ENCODE assay signal across 21 cellular contexts in genomic region chr15:101184830-101185229, GRCh38.
DNase-seq lines count a peak whose midpoint lies in the region; ATAC-seq and TF ChIP-seq lines count a peak whose summit lies in the region.
"Had no signal": no experiment of that assay in that cellular context is flagged by ENCODE, and none has a peak within 500 bp of the region (broad histone marks: within the 10 kb centered on the region; RNA-seq: fewer than 3 reads in every experiment).

No MANE protein-coding gene starts in this region.

- H3K27me3 Mint-ChIP-seq in activated T-cell treated with anti-CD3 and anti-CD28 coated beads, Interleukin-2, amount 50 U/mL, for 24 hours, result no peaks in the 10 kb centered on the region
- no peaks in the 10 kb centered on the region for H3K27me3 Mint-ChIP-seq in CD4-positive, CD25-positive, alpha-beta regulatory T cell
- no peaks in the 10 kb centered on the region for H3K27me3 Mint-ChIP-seq in activated T-helper 1 cell treated with anti-CD3 and anti-CD28 coated beads, Interleukin-12 subunit alpha, Interleukin-12 subunit beta, Interleukin-2, Interleukin-4 antibody, amounts not matched to agents 30 ng/mL and 10 ng/mL and 1 ng/mL, durations not matched to agents 14 hours and 24 hours and 36 hours (ENCODE audit: insufficient read depth)
- H3K27me3 Mint-ChIP-seq: CD8-positive, alpha-beta memory T cell had no signal

- peaks cover 91% of the 10 kb centered on the region for H3K4me1 Mint-ChIP-seq in activated T-cell treated with anti-CD3 and anti-CD28 coated beads, Interleukin-2, amount 50 U/mL, for 24 hours (ENCODE audit: low read depth)
- peaks cover 32 to 59% (median 52%) of the 10 kb centered on the region in 4 donors for H3K4me1 Mint-ChIP-seq in CD4-positive, CD25-positive, alpha-beta regulatory T cell
- H3K4me1 Mint-ChIP-seq in activated T-helper 1 cell treated with anti-CD3 and anti-CD28 coated beads, Interleukin-12 subunit alpha, Interleukin-12 subunit beta, Interleukin-2, Interleukin-4 antibody, amounts not matched to agents 30 ng/mL and 10 ng/mL and 1 ng/mL, durations not matched to agents 14 hours and 24 hours and 36 hours (ENCODE audit: low read depth), result peaks cover 87% of the 10 kb centered on the region

- peaks cover 85% of the 10 kb centered on the region for H3K36me3 Mint-ChIP-seq in activated T-cell treated with anti-CD3 and anti-CD28 coated beads, Interleukin-2, amount 50 U/mL, for 24 hours (ENCODE audit: low read depth)
- peaks cover 6% of the 10 kb centered on the region for H3K36me3 Mint-ChIP-seq in CD4-positive, CD25-positive, alpha-beta regulatory T cell
- peaks cover 65% of the 10 kb centered on the region for H3K36me3 Mint-ChIP-seq in activated T-helper 1 cell treated with anti-CD3 and anti-CD28 coated beads, Interleukin-12 subunit alpha, Interleukin-12 subunit beta, Interleukin-2, Interleukin-4 antibody, amounts not matched to agents 30 ng/mL and 10 ng/mL and 1 ng/mL, durations not matched to agents 14 hours and 24 hours and 36 hours (ENCODE audit: low read depth)

- no peaks in the 10 kb centered on the region for H3K9me3 Mint-ChIP-seq in activated T-cell treated with anti-CD3 and anti-CD28 coated beads, Interleukin-2, amount 50 U/mL, for 24 hours
- H3K9me3 Mint-ChIP-seq in CD4-positive, CD25-positive, alpha-beta regulatory T cell, result no peaks in the 10 kb centered on the region
- no peaks in the 10 kb centered on the region for H3K9me3 Mint-ChIP-seq in activated T-helper 1 cell treated with anti-CD3 and anti-CD28 coated beads, Interleukin-12 subunit alpha, Interleukin-12 subunit beta, Interleukin-2, Interleukin-4 antibody, amounts not matched to agents 30 ng/mL and 10 ng/mL and 1 ng/mL, durations not matched to agents 14 hours and 24 hours and 36 hours
- H3K9me3 Mint-ChIP-seq: CD8-positive, alpha-beta memory T cell; HFFc6 had no signal

- DNase-seq in activated T-cell treated with anti-CD3 and anti-CD28 coated beads, Interleukin-2, amount 50 U/mL, for 24 hours, result no peak
- DNase-seq in activated T-cell treated with anti-CD3 and anti-CD28 coated beads for 4 hours (no peak), NCI-H1930 (lab: John Stamatoyannopoulos, UW) (no peak), Peyer's patch (no peak)
- no peak for DNase-seq in CD4-positive, CD25-positive, alpha-beta regulatory T cell
- no peak for DNase-seq in activated T-helper 1 cell treated with anti-CD3 and anti-CD28 coated beads, Interleukin-12 subunit alpha, Interleukin-12 subunit beta, Interleukin-2, Interleukin-4 antibody, amounts not matched to agents 30 ng/mL and 10 ng/mL and 1 ng/mL, durations not matched to agents 14 hours and 24 hours and 36 hours (ENCODE audit: low spot score)
- DNase-seq: CD8-positive, alpha-beta memory T cell; DMS79; HFFc6; NCI-H1417 treated with DMSO at 0.1 percent for 48 hours; NCI-H187 treated with DMSO at 0.1 percent for 48 hours; NCI-H226; NCI-H524; NCI-H82; PC-3; SJCRH30 had no signal

- no peak for TF ChIP-seq POLR2A in Peyer's patch (IDR thresholded peaks at IDR 0.05)

- peak overlapping the region; percentile 78 for H3K27ac Mint-ChIP-seq in activated T-cell treated with anti-CD3 and anti-CD28 coated beads, Interleukin-2, amount 50 U/mL, for 24 hours
- peak overlapping the region in 2 of 3 donors; percentile 31 to 47 for H3K27ac Mint-ChIP-seq in CD4-positive, CD25-positive, alpha-beta regulatory T cell
- peak overlapping the region; percentile 66 for H3K27ac Mint-ChIP-seq in activated T-helper 1 cell treated with anti-CD3 and anti-CD28 coated beads, Interleukin-12 subunit alpha, Interleukin-12 subunit beta, Interleukin-2, Interleukin-4 antibody, amounts not matched to agents 30 ng/mL and 10 ng/mL and 1 ng/mL, durations not matched to agents 14 hours and 24 hours and 36 hours

- H3K4me1 ChIP-seq in CD4-positive, CD25-positive, alpha-beta regulatory T cell (ENCODE audit: control insufficient read depth, insufficient read depth, low read length, poor library complexity, severe bottlenecking), result peaks cover 14% of the 10 kb centered on the region
- H3K4me1 ChIP-seq in neutrophil (ENCODE audit: control insufficient read depth in 1 of 2, insufficient read depth in 1 of 2, low read depth in 1 of 2, low read length in 1 of 2) (peaks cover 51% of the 10 kb centered on the region in 2 experiments), Peyer's patch (peaks cover 0 to 11% (median 0%) of the 10 kb centered on the region in 4 donors)

- no peak overlapping the region for H3K4me3 Mint-ChIP-seq in activated T-cell treated with anti-CD3 and anti-CD28 coated beads, Interleukin-2, amount 50 U/mL, for 24 hours
- no peak overlapping the region for H3K4me3 Mint-ChIP-seq in CD4-positive, CD25-positive, alpha-beta regulatory T cell
- no peak overlapping the region for H3K4me3 Mint-ChIP-seq in activated T-helper 1 cell treated with anti-CD3 and anti-CD28 coated beads, Interleukin-12 subunit alpha, Interleukin-12 subunit beta, Interleukin-2, Interleukin-4 antibody, amounts not matched to agents 30 ng/mL and 10 ng/mL and 1 ng/mL, durations not matched to agents 14 hours and 24 hours and 36 hours
- H3K4me3 Mint-ChIP-seq: CD8-positive, alpha-beta memory T cell; HFFc6 had no signal

- no peaks in the 10 kb centered on the region for H3K9me3 ChIP-seq in CD4-positive, CD25-positive, alpha-beta regulatory T cell (ENCODE audit: control insufficient read depth in 2 of 2, low read length in 2 of 2)
- no peaks in the 10 kb centered on the region for H3K9me3 ChIP-seq in neutrophil
- H3K9me3 ChIP-seq in Peyer's patch, result no peaks in the 10 kb centered on the region
- H3K9me3 ChIP-seq: A549, SJCRH30 had no signal

- H3K36me3 ChIP-seq in CD4-positive, CD25-positive, alpha-beta regulatory T cell (ENCODE audit: control insufficient read depth, insufficient read depth, low read length), result no peaks in the 10 kb centered on the region
- H3K36me3 ChIP-seq in neutrophil (no peaks in the 10 kb centered on the region), Peyer's patch (no peaks in the 10 kb centered on the region)

- H3K27me3 ChIP-seq in CD4-positive, CD25-positive, alpha-beta regulatory T cell (ENCODE audit: control insufficient read depth, insufficient read depth, low read length), result no peaks in the 10 kb centered on the region
- no peaks in the 10 kb centered on the region for H3K27me3 ChIP-seq in neutrophil
- no peaks in the 10 kb centered on the region for H3K27me3 ChIP-seq in Peyer's patch
- H3K27me3 ChIP-seq: BLaER1, SJCRH30 had no signal

- no peak for ATAC-seq in CD4-positive, CD25-positive, alpha-beta regulatory T cell (ENCODE audit: low read depth in 2 of 2)
- no peak for ATAC-seq in GM19395 (IDR thresholded peaks at IDR 0.05; ENCODE audit: unreplicated experiment)
- ATAC-seq: A549, PC-3 had no signal

- no peak overlapping the region for H3K27ac ChIP-seq in CD4-positive, CD25-positive, alpha-beta regulatory T cell (ENCODE audit: insufficient read depth, low read length, poor library complexity, severe bottlenecking)
- H3K27ac ChIP-seq in neutrophil, result peak overlapping the region; percentile 95
- no peak overlapping the region for H3K27ac ChIP-seq in Peyer's patch
- H3K27ac ChIP-seq: A549, BLaER1, KMS-11 had no signal

- intact Hi-C loops in activated T-helper 1 cell treated with anti-CD3 and anti-CD28 coated beads, Interleukin-12 subunit alpha, Interleukin-12 subunit beta, Interleukin-2, Interleukin-4 antibody, amounts not matched to agents 30 ng/mL and 10 ng/mL and 1 ng/mL, durations not matched to agents 14 hours and 24 hours and 36 hours (cut with micrococcal nuclease), result loop anchor here (5.0 kb wide), 1 partner anchor 93 kb away; no protein-coding TSS in a partner anchor

- TF ChIP-seq CTCF in neutrophil (IDR thresholded peaks at IDR 0.05) (no peak), Peyer's patch (IDR thresholded peaks at IDR 0.05) (no peak)

- H3K4me3 ChIP-seq in CD4-positive, CD25-positive, alpha-beta regulatory T cell (ENCODE audit: low read depth, low read length), result no peak overlapping the region
- no peak overlapping the region for H3K4me3 ChIP-seq in neutrophil (ENCODE audit: low read depth in 1 of 2, low read length in 1 of 2)
- H3K4me3 ChIP-seq in Peyer's patch, result no peak overlapping the region
- H3K4me3 ChIP-seq: A549, BLaER1, SJCRH30 had no signal
